Comparison of ENCODE assay signal across 23 cellular contexts in genomic region chr4:144183165-144183564, GRCh38. TPM values are rescaled to one million over a fixed set of nuclear protein-coding genes. Genes with fewer than 3 reads are reported as not detected.
A peak's percentile ranks its signal among the peaks of the same experiment; 100 is the strongest.
DNase-seq lines count a peak whose midpoint lies in the region; ATAC-seq, FAIRE-seq and TF ChIP-seq lines count a peak whose summit lies in the region.
"Had no signal": no experiment of that assay in that cellular context is flagged by ENCODE, and none has a peak within 500 bp of the region (broad histone marks: within the 10 kb centered on the region; RNA-seq: fewer than 3 reads in every experiment).

No MANE protein-coding gene starts in this region.

- DNase-seq in astrocyte (ENCODE audit: low read depth) (peak; percentile 49), omental fat pad (ENCODE audit: low spot score) (no peak), AG08395 (ENCODE audit: low spot score) (no peak), GDM1 (lab: John Stamatoyannopoulos, UW) (no peak)
- DNase-seq: 8988T; ACHN; AML-193; Caco-2; Calu3; CD4-positive, alpha-beta T cell; CD8-positive, alpha-beta T cell; DMS79 treated with DMSO at 0.1 percent for 48 hours had no signal

- H3K4me3 ChIP-seq in BLaER1 treated with 17β-estradiol and CSF1 and Interleukin-3, amounts not matched to agents 10 nM and 100 nM: no peak overlapping the region
- H3K4me3 ChIP-seq in astrocyte (ENCODE audit: insufficient read depth, low read depth, low read length): no peak overlapping the region
- H3K4me3 ChIP-seq: GM12878 had no signal

- no peak overlapping the region for H3K27ac Mint-ChIP-seq in astrocyte (ENCODE audit: unreplicated experiment)
- H3K27ac Mint-ChIP-seq: B cell; CD4-positive, alpha-beta T cell; CD8-positive, alpha-beta T cell had no signal

- no peaks in the 10 kb centered on the region for H3K27me3 ChIP-seq in BLaER1 treated with 17β-estradiol and CSF1 and Interleukin-3, amounts not matched to agents 10 nM and 100 nM
- H3K27me3 ChIP-seq in astrocyte (ENCODE audit: insufficient read depth, low read length): no peaks in the 10 kb centered on the region

- H3K27me3 Mint-ChIP-seq in astrocyte (ENCODE audit: low read depth, unreplicated experiment): no peaks in the 10 kb centered on the region
- H3K27me3 Mint-ChIP-seq: CD4-positive, alpha-beta T cell had no signal

- H3K79me2 ChIP-seq in astrocyte (ENCODE audit: insufficient read depth, low read length): no peaks in the 10 kb centered on the region

- peak overlapping the region in 6 of 11 experiments; percentile 7 to 80 (median 74); a peak in 10 of 22 replicates for H3K27ac ChIP-seq in BLaER1 treated with 17β-estradiol and CSF1 and Interleukin-3, amounts not matched to agents 10 nM and 100 nM
- H3K27ac ChIP-seq in astrocyte (ENCODE audit: low read depth, low read length): no peak overlapping the region
- H3K27ac ChIP-seq: C4-2B had no signal

- H3K9ac ChIP-seq in BLaER1 treated with 17β-estradiol and CSF1 and Interleukin-3, amounts not matched to agents 10 nM and 100 nM: no peak overlapping the region
- no peak overlapping the region for H3K9ac ChIP-seq in astrocyte (ENCODE audit: low read length)

- no peak overlapping the region for H3K4me3 Mint-ChIP-seq in astrocyte (ENCODE audit: unreplicated experiment)
- H3K4me3 Mint-ChIP-seq: B cell; CD4-positive, alpha-beta T cell; CD8-positive, alpha-beta T cell had no signal

- H3K9me3 ChIP-seq in BLaER1 treated with 17β-estradiol and CSF1 and Interleukin-3, amounts not matched to agents 10 nM and 100 nM (replicated peaks in 1 of 11): peaks cover 0 to 8% (median 0%) of the 10 kb centered on the region in 11 experiments; a peak in 2 of 22 replicates
- H3K9me3 ChIP-seq in astrocyte (ENCODE audit: insufficient read depth, low read depth, low read length): no peaks in the 10 kb centered on the region
- H3K9me3 ChIP-seq: Caco-2 had no signal

- no peaks in the 10 kb centered on the region for H4K20me1 ChIP-seq in BLaER1 treated with 17β-estradiol and CSF1 and Interleukin-3, amounts not matched to agents 10 nM and 100 nM
- H4K20me1 ChIP-seq in astrocyte (ENCODE audit: insufficient read depth, low read length): no peaks in the 10 kb centered on the region

- no peaks in the 10 kb centered on the region for H3K36me3 Mint-ChIP-seq in astrocyte (ENCODE audit: low read depth, unreplicated experiment)
- H3K36me3 Mint-ChIP-seq: CD8-positive, alpha-beta T cell had no signal

- H3K36me3 ChIP-seq in BLaER1 treated with 17β-estradiol and CSF1 and Interleukin-3, amounts not matched to agents 10 nM and 100 nM: no peaks in the 10 kb centered on the region
- no peaks in the 10 kb centered on the region for H3K36me3 ChIP-seq in astrocyte (ENCODE audit: insufficient read depth, low read length)

- no peak for TF ChIP-seq CTCF in astrocyte (IDR thresholded peaks at IDR 0.05; ENCODE audit: insufficient read depth, low read depth, low read length)
- TF ChIP-seq CTCF in omental fat pad (IDR thresholded peaks at IDR 0.05): no peak

- peaks cover 14% of the 10 kb centered on the region for H3K4me1 Mint-ChIP-seq in astrocyte (ENCODE audit: low read depth, unreplicated experiment)

- H3K4me1 ChIP-seq in BLaER1 treated with 17β-estradiol and CSF1 and Interleukin-3, amounts not matched to agents 10 nM and 100 nM: peaks cover 25 to 95% (median 71%) of the 10 kb centered on the region in 10 experiments
- H3K4me1 ChIP-seq in astrocyte (ENCODE audit: insufficient read depth, low read length): no peaks in the 10 kb centered on the region

- FAIRE-seq in astrocyte (lab: Jason Lieb, UNC): no peak
- FAIRE-seq: A204.1, D721Med, G401.6, GM12878, GM12892, GM18507 had no signal

- H2AFZ ChIP-seq in astrocyte (ENCODE audit: low read depth, low read length): no peak overlapping the region

- peak overlapping the region in 8 of 11 experiments; percentile 67 to 83 (median 73); a peak in 12 of 22 replicates for H3K4me2 ChIP-seq in BLaER1 treated with 17β-estradiol and CSF1 and Interleukin-3, amounts not matched to agents 10 nM and 100 nM
- no peak overlapping the region for H3K4me2 ChIP-seq in astrocyte (ENCODE audit: low read length)

- H3K9me3 Mint-ChIP-seq in astrocyte (ENCODE audit: unreplicated experiment): no peaks in the 10 kb centered on the region
- H3K9me3 Mint-ChIP-seq: CD4-positive, alpha-beta T cell; CD8-positive, alpha-beta T cell had no signal

- ATAC-seq in omental fat pad (ENCODE audit: low FRiP score) (peak; percentile 88), HG03108 (IDR thresholded peaks at IDR 0.05; ENCODE audit: unreplicated experiment) (no peak)
- ATAC-seq: CD8-positive, alpha-beta T cell; GM12878 had no signal

RNA-seq across cellular contexts. Expression of gene GYPA, which starts 42.6 kb away (rescaled TPM):
- total RNA-seq in astrocyte: not detected in 2 replicates
- not detected for total RNA-seq in omental fat pad
- total RNA-seq: A673; B cell; Caco-2; Calu3; CD4-positive, alpha-beta T cell; CD8-positive, alpha-beta T cell; GM12878 had no signal
